ENCODE assay signal across 1 cellular context in the genomic region with DNA sequence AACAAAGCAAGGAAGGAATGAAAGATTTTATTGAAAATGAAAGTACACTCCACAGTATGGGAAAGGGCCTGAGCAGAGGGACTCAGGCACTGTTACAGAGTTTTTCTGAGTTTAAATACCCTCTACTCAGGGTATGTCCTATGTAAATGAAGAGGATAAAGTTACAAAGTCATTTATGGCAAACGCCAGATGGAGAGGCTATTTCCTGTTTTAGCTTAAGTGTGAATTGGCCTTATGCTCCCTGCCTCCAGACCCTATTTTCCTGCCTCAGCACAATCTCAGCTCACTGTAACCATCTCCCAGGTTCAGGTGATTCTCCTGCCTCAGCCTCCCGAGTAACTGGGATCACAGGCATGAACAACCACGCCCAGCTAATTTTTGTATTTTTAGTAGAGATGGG.
TF ChIP-seq lines count a peak whose summit lies in the region.

No MANE protein-coding gene starts in this region.

TF ChIP-seq in GM23338, 12 proteins besides CTCF, POLR2A, EP300 and RAD21 (continued from another document):
- TF ChIP-seq ZNF462 (CRISPR knock-in tag; IDR thresholded peaks at IDR 0.05), result no peak
